Comparison of ENCODE assay signal across 21 cellular contexts in genomic region chr11:67776834-67777530, GRCh38.
"Had no signal": no experiment of that assay in that cellular context is flagged by ENCODE, and none has a peak within 500 bp of the region (broad histone marks: within the 10 kb centered on the region; RNA-seq: fewer than 3 reads in every experiment).

No MANE protein-coding gene starts in this region.

- H3K27me3 ChIP-seq: ascending aorta, heart left ventricle, sigmoid colon, upper lobe of left lung had no signal

- H3K4me3 ChIP-seq: ascending aorta, coronary artery, gastroesophageal sphincter, heart left ventricle, sigmoid colon, spleen, thoracic aorta, upper lobe of left lung had no signal

- H3K4me3 Mint-ChIP-seq: activated CD8-positive, alpha-beta T cell treated with anti-CD3 and anti-CD28 coated beads for 36 hours; activated naive CD4-positive, alpha-beta T cell treated with anti-CD3 and anti-CD28 coated beads, Interleukin-2, amount 10 ng/mL, durations not matched to agents 7 days and 5 days; activated naive CD8-positive, alpha-beta T cell treated with anti-CD3 and anti-CD28 coated beads, Interleukin-2, amount 50 U/mL, for 24 hours; central memory CD8-positive, alpha-beta T cell; naive thymus-derived CD8-positive, alpha-beta T cell; stimulated activated naive B cell treated with anti-CD40 and anti-IgM and Interleukin-4, amounts not matched to agents 10 μg/mL and 1 μg/mL and 100 μg/mL, for 72 hours had no signal

- H3K9me3 Mint-ChIP-seq: activated CD8-positive, alpha-beta T cell treated with anti-CD3 and anti-CD28 coated beads for 36 hours; activated naive CD4-positive, alpha-beta T cell treated with anti-CD3 and anti-CD28 coated beads, Interleukin-2, amount 10 ng/mL, durations not matched to agents 7 days and 5 days; activated naive CD8-positive, alpha-beta T cell treated with anti-CD3 and anti-CD28 coated beads, Interleukin-2, amount 50 U/mL, for 24 hours; central memory CD8-positive, alpha-beta T cell; naive thymus-derived CD8-positive, alpha-beta T cell; stimulated activated naive B cell treated with anti-CD40 and anti-IgM and Interleukin-4, amounts not matched to agents 10 μg/mL and 1 μg/mL and 100 μg/mL, for 72 hours had no signal

- H3K4me1 Mint-ChIP-seq: activated naive CD4-positive, alpha-beta T cell treated with anti-CD3 and anti-CD28 coated beads, Interleukin-2, amount 10 ng/mL, durations not matched to agents 7 days and 5 days; activated naive CD8-positive, alpha-beta T cell treated with anti-CD3 and anti-CD28 coated beads, Interleukin-2, amount 50 U/mL, for 24 hours; central memory CD8-positive, alpha-beta T cell; stimulated activated naive B cell treated with anti-CD40 and anti-IgM and Interleukin-4, amounts not matched to agents 10 μg/mL and 1 μg/mL and 100 μg/mL, for 72 hours had no signal

- H2AFZ ChIP-seq: parathyroid adenoma had no signal

- H3K9me3 ChIP-seq: ascending aorta, gastroesophageal sphincter, heart left ventricle, sigmoid colon, spleen, thoracic aorta, upper lobe of left lung had no signal

- DNase-seq: activated CD4-positive, alpha-beta T cell treated with anti-CD3 and anti-CD28 coated beads for 48 hours; activated CD4-positive, CD25-positive, alpha-beta regulatory T cell; activated CD8-positive, alpha-beta T cell treated with anti-CD3 and anti-CD28 coated beads for 36 hours; activated naive CD4-positive, alpha-beta T cell treated with anti-CD3 and anti-CD28 coated beads, Interleukin-2, amount 10 ng/mL, durations not matched to agents 7 days and 5 days; activated naive CD8-positive, alpha-beta T cell treated with anti-CD3 and anti-CD28 coated beads, Interleukin-2, amount 50 U/mL, for 24 hours; activated T-cell treated with anti-CD3 and anti-CD28 coated beads, Interleukin-2, amount 50 U/mL, for 1 hour; heart left ventricle; mesenchymal stem cell; naive thymus-derived CD8-positive, alpha-beta T cell; sigmoid colon; spleen; stimulated activated CD4-positive, alpha-beta T cell treated with anti-CD3 and anti-CD28 coated beads, Interleukin-4, amount 100 ng/mL, for 4 hours; stimulated activated naive B cell treated with anti-CD40 and anti-IgM and Interleukin-4, amounts not matched to agents 10 μg/mL and 1 μg/mL and 100 μg/mL, for 72 hours; T-helper 9 cell; upper lobe of left lung had no signal

- ATAC-seq: activated CD8-positive, alpha-beta T cell treated with anti-CD3 and anti-CD28 coated beads for 36 hours; activated naive CD8-positive, alpha-beta T cell treated with anti-CD3 and anti-CD28 coated beads, Interleukin-2, amount 50 U/mL, for 24 hours; gastroesophageal sphincter; heart left ventricle; naive thymus-derived CD8-positive, alpha-beta T cell; stimulated activated naive B cell treated with anti-CD40 and anti-IgM and Interleukin-4, amounts not matched to agents 10 μg/mL and 1 μg/mL and 100 μg/mL, for 72 hours had no signal

- H3K27ac Mint-ChIP-seq: activated CD8-positive, alpha-beta T cell treated with anti-CD3 and anti-CD28 coated beads for 36 hours; activated naive CD4-positive, alpha-beta T cell treated with anti-CD3 and anti-CD28 coated beads, Interleukin-2, amount 10 ng/mL, durations not matched to agents 7 days and 5 days; activated naive CD8-positive, alpha-beta T cell treated with anti-CD3 and anti-CD28 coated beads, Interleukin-2, amount 50 U/mL, for 24 hours; stimulated activated naive B cell treated with anti-CD40 and anti-IgM and Interleukin-4, amounts not matched to agents 10 μg/mL and 1 μg/mL and 100 μg/mL, for 72 hours had no signal

- H3K36me3 ChIP-seq: ascending aorta, gastroesophageal sphincter, heart left ventricle, sigmoid colon, spleen, thoracic aorta, upper lobe of left lung had no signal

- H3K27ac ChIP-seq: ascending aorta, coronary artery, gastroesophageal sphincter, heart left ventricle, parathyroid adenoma, sigmoid colon, spleen, thoracic aorta, upper lobe of left lung had no signal

- H3K9ac ChIP-seq: parathyroid adenoma had no signal

- H3K36me3 Mint-ChIP-seq: activated naive CD4-positive, alpha-beta T cell treated with anti-CD3 and anti-CD28 coated beads, Interleukin-2, amount 10 ng/mL, durations not matched to agents 7 days and 5 days; naive thymus-derived CD8-positive, alpha-beta T cell; stimulated activated naive B cell treated with anti-CD40 and anti-IgM and Interleukin-4, amounts not matched to agents 10 μg/mL and 1 μg/mL and 100 μg/mL, for 72 hours had no signal

- H3K4me1 ChIP-seq: ascending aorta, gastroesophageal sphincter, parathyroid adenoma, sigmoid colon, spleen, upper lobe of left lung had no signal
